Comparison of ENCODE assay signal across 21 cellular contexts in genomic region chrX:104105330-104105729, GRCh38. TPM values are rescaled to one million over a fixed set of nuclear protein-coding genes. Genes with fewer than 3 reads are reported as not detected.
DNase-seq lines count a peak whose midpoint lies in the region; ATAC-seq, FAIRE-seq and TF ChIP-seq lines count a peak whose summit lies in the region.
"Had no signal": no experiment of that assay in that cellular context is flagged by ENCODE, and none has a peak within 500 bp of the region (broad histone marks: within the 10 kb centered on the region; RNA-seq: fewer than 3 reads in every experiment).

No MANE protein-coding gene starts in this region.

- H3K9me3 ChIP-seq in HepG2 (ENCODE audit: low read length) (no peaks in the 10 kb centered on the region), right lobe of liver (no peaks in the 10 kb centered on the region), K562 (replicated peaks; ENCODE audit: control insufficient read depth, insufficient read depth, low read depth, low read length) (no peaks in the 10 kb centered on the region), endothelial cell of umbilical vein (replicated peaks; ENCODE audit: control insufficient read depth, insufficient read depth, low read length) (no peaks in the 10 kb centered on the region)
- H3K9me3 ChIP-seq: Caco-2 had no signal

- H3K27ac ChIP-seq in HepG2 (ENCODE audit: extremely low read length, insufficient read depth, low read length) (no peak overlapping the region), right lobe of liver (no peak overlapping the region), K562 (ENCODE audit: extremely low read depth, low read depth, low read length) (no peak overlapping the region), endothelial cell of umbilical vein (ENCODE audit: insufficient read depth, low read depth, low read length) (no peak overlapping the region)
- H3K27ac ChIP-seq: C4-2B, HL-60 had no signal

- POLR2A ChIA-PET in HepG2 (lab: Yijun Ruan, JAX): no interaction called here
- POLR2A ChIA-PET in K562 (lab: Yijun Ruan, JAX): no interaction called here
- POLR2A ChIA-PET in endothelial cell of umbilical vein (lab: Charles Lee): no interaction called here
- POLR2A ChIA-PET in T-cell (lab: Charles Lee): no interaction called here

- no TSS peak for BruUV-seq in HepG2 (replicated peaks; lab: Mats Ljungman, UMichigan)
- no TSS peak for BruUV-seq in K562 (replicated peaks; lab: Mats Ljungman, UMichigan)
- no TSS peak for BruUV-seq in endothelial cell of umbilical vein (replicated peaks; lab: Mats Ljungman, UMichigan)

- peaks cover 6 to 25% (median 12%) of the 10 kb centered on the region in 3 donors for H3K4me1 Mint-ChIP-seq in T-cell
- H3K4me1 Mint-ChIP-seq: GM23338 had no signal

- H3K4me3 Mint-ChIP-seq in T-cell: no peak overlapping the region
- H3K4me3 Mint-ChIP-seq: B cell; CD4-positive, alpha-beta T cell; GM23338; HFFc6; IgD-negative memory B cell had no signal

- H3K36me3 ChIP-seq in HepG2 (replicated peaks in 1 of 2; ENCODE audit: control insufficient read depth in 1 of 2, insufficient read depth in 2 of 2, low read length in 2 of 2) (no peaks in the 10 kb centered on the region), right lobe of liver (no peaks in the 10 kb centered on the region), K562 (ENCODE audit: control insufficient read depth, insufficient read depth, low read length) (no peaks in the 10 kb centered on the region), endothelial cell of umbilical vein (ENCODE audit: control insufficient read depth in 2 of 2, extremely low read depth in 1 of 2, insufficient read depth in 2 of 2, low read length in 2 of 2) (no peaks in the 10 kb centered on the region)

- ATAC-seq in HepG2 (no peak), right lobe of liver (no peak), K562 (no peak), T-cell (replicated peaks in 1 of 4) (no peak), GM19351 (IDR thresholded peaks at IDR 0.05; ENCODE audit: unreplicated experiment) (no peak)
- ATAC-seq: GM23338, HCT116 had no signal

- H3K9me1 ChIP-seq in K562 (ENCODE audit: control insufficient read depth, insufficient read depth, low read length): no peaks in the 10 kb centered on the region
- H3K9me1 ChIP-seq in endothelial cell of umbilical vein (replicated peaks; ENCODE audit: control insufficient read depth, extremely low read depth, insufficient read depth, low read length): no peaks in the 10 kb centered on the region

- no peaks in the 10 kb centered on the region for H4K20me1 ChIP-seq in HepG2 (ENCODE audit: insufficient read depth, low read length)
- no peaks in the 10 kb centered on the region for H4K20me1 ChIP-seq in K562 (replicated peaks; ENCODE audit: control insufficient read depth, insufficient read depth, low read length)
- no peaks in the 10 kb centered on the region for H4K20me1 ChIP-seq in endothelial cell of umbilical vein (replicated peaks; ENCODE audit: control insufficient read depth, extremely low read depth, insufficient read depth, low read length)

- H3K79me2 ChIP-seq in HepG2 (ENCODE audit: insufficient read depth, low read length) (no peaks in the 10 kb centered on the region), K562 (ENCODE audit: control insufficient read depth, insufficient read depth, low read length) (no peaks in the 10 kb centered on the region), endothelial cell of umbilical vein (ENCODE audit: control insufficient read depth, insufficient read depth, low read length) (no peaks in the 10 kb centered on the region)

- CTCF ChIA-PET in HepG2 (lab: Yijun Ruan, JAX; ENCODE audit: low intra/inter-chr PET ratio, low total read pairs) (no interaction called here), K562 (lab: Yijun Ruan, JAX; ENCODE audit: low intra/inter-chr PET ratio) (no interaction called here), endothelial cell of umbilical vein (lab: Charles Lee) (no interaction called here), T-cell (lab: Charles Lee) (no interaction called here)

- H3K4me2 ChIP-seq in HepG2 (ENCODE audit: low read depth, low read length): no peak overlapping the region
- no peak overlapping the region for H3K4me2 ChIP-seq in K562 (ENCODE audit: insufficient read depth, low read length)
- H3K4me2 ChIP-seq in endothelial cell of umbilical vein (ENCODE audit: insufficient read depth, low read length): no peak overlapping the region
- H3K4me2 ChIP-seq: GM23338 had no signal

- no peak for TF ChIP-seq RAD21 in HepG2 (CRISPR knock-in tag; IDR thresholded peaks at IDR 0.05)
- no peak for TF ChIP-seq RAD21 in K562 (CRISPR knock-in tag; conservative IDR thresholded peaks at IDR 0.05 in 1 of 2, IDR thresholded peaks at IDR 0.05 in 1 of 2)

- H3K27ac Mint-ChIP-seq in T-cell: no peak overlapping the region
- H3K27ac Mint-ChIP-seq: B cell; CD4-positive, alpha-beta T cell; GM23338; HFFc6; IgD-negative memory B cell had no signal

- H3K9ac ChIP-seq in HepG2 (ENCODE audit: insufficient read depth, low read depth, low read length): no peak overlapping the region
- no peak overlapping the region for H3K9ac ChIP-seq in K562 (ENCODE audit: insufficient read depth in 1 of 2, low read depth in 2 of 2, low read length in 2 of 2)
- no peak overlapping the region for H3K9ac ChIP-seq in endothelial cell of umbilical vein (replicated peaks; ENCODE audit: extremely low read depth, insufficient read depth, low read length)

- no peak for TF ChIP-seq POLR2A in HepG2 (IDR thresholded peaks at IDR 0.05; ENCODE audit: insufficient read depth in 1 of 2, low read depth in 2 of 2, low read length in 2 of 2)
- TF ChIP-seq POLR2A in right lobe of liver (IDR thresholded peaks at IDR 0.05): no peak
- TF ChIP-seq POLR2A in K562 (conservative IDR thresholded peaks at IDR 0.05): no peak
- TF ChIP-seq POLR2A in endothelial cell of umbilical vein (IDR thresholded peaks at IDR 0.05; ENCODE audit: low read depth, low read length): no peak

- no peak overlapping the region for H2AFZ ChIP-seq in HepG2 (ENCODE audit: low read length)
- H2AFZ ChIP-seq in K562 (ENCODE audit: low read depth, low read length): no peak overlapping the region
- H2AFZ ChIP-seq in endothelial cell of umbilical vein (ENCODE audit: low read depth, low read length): no peak overlapping the region
- H2AFZ ChIP-seq: GM23338 had no signal

- H3K4me1 ChIP-seq in HepG2 (ENCODE audit: insufficient read depth, low read length) (no peaks in the 10 kb centered on the region), right lobe of liver (no peaks in the 10 kb centered on the region), K562 (replicated peaks in 1 of 2; ENCODE audit: control insufficient read depth in 2 of 2, insufficient read depth in 2 of 2, low read length in 2 of 2) (no peaks in the 10 kb centered on the region), endothelial cell of umbilical vein (ENCODE audit: control insufficient read depth, extremely low read depth, insufficient read depth, low read length) (no peaks in the 10 kb centered on the region)
- H3K4me1 ChIP-seq: Caco-2 had no signal

- intact Hi-C loops in HepG2 (cut with micrococcal nuclease; ENCODE audit: unreplicated experiment): no loop called here
- intact Hi-C loops in right lobe of liver (cut with DNase I): no loop called here
- intact Hi-C loops in K562 (cut with micrococcal nuclease): no loop called here
- intact Hi-C loops in endothelial cell of umbilical vein (cut with micrococcal nuclease): no loop called here

- H3K27me3 ChIP-seq in HepG2 (ENCODE audit: control insufficient read depth in 1 of 2, insufficient read depth in 2 of 2, low read length in 2 of 2) (no peaks in the 10 kb centered on the region), right lobe of liver (no peaks in the 10 kb centered on the region), K562 (ENCODE audit: control insufficient read depth in 2 of 2, insufficient read depth in 2 of 2, low read length in 2 of 2) (no peaks in the 10 kb centered on the region; a peak in 1 of 5 replicates), endothelial cell of umbilical vein (ENCODE audit: control insufficient read depth in 2 of 2, insufficient read depth in 2 of 2, low read length in 2 of 2) (no peaks in the 10 kb centered on the region)

- H3K36me3 Mint-ChIP-seq in T-cell: no peaks in the 10 kb centered on the region
- H3K36me3 Mint-ChIP-seq: IgD-negative memory B cell had no signal

- H3K4me3 ChIP-seq in HepG2 (replicated peaks in 1 of 3; ENCODE audit: insufficient read depth in 1 of 3, low read depth in 2 of 3, low read length in 3 of 3) (no peak overlapping the region), right lobe of liver (no peak overlapping the region), K562 (no peak overlapping the region), endothelial cell of umbilical vein (replicated peaks in 1 of 3; ENCODE audit: insufficient read depth in 1 of 3, low read depth in 1 of 3, low read length in 3 of 3) (no peak overlapping the region)
- H3K4me3 ChIP-seq: GM23338 had no signal

- no peak for FAIRE-seq in HepG2 (lab: Jason Lieb, UNC)
- no peak for FAIRE-seq in K562 (lab: Jason Lieb, UNC)
- peak; percentile 31 for FAIRE-seq in endothelial cell of umbilical vein (lab: Jason Lieb, UNC)
- FAIRE-seq in GM19239 (lab: Jason Lieb, UNC): no peak
- FAIRE-seq: D721Med, G401.6, GM12891 had no signal

- no peak for DNase-seq in HepG2 (ENCODE audit: low spot score)
- DNase-seq in right lobe of liver: no peak
- DNase-seq in K562 (ENCODE audit: extremely low read depth in 1 of 4, low spot score in 3 of 4): no peak
- DNase-seq in endothelial cell of umbilical vein (ENCODE audit: low read depth, low spot score): no peak
- DNase-seq in GM19239 (ENCODE audit: insufficient read length, low spot score): no peak
- DNase-seq in T-cell: no peak
- DNase-seq: 8988T; Caco-2; CD4-positive, alpha-beta T cell; H7; HFFc6 had no signal

- TF ChIP-seq EP300 in HepG2 (IDR thresholded peaks at IDR 0.05; ENCODE audit: low read depth in 2 of 2, low read length in 2 of 2) (no peak), HepG2 (CRISPR knock-in tag; IDR thresholded peaks at IDR 0.05; ENCODE audit: borderline replicate concordance) (no peak), K562 (IDR thresholded peaks at IDR 0.05; ENCODE audit: low read length) (no peak)

- in situ Hi-C loops in HepG2 (cut with HindIII; ENCODE audit: extremely low pct_ligation_motif_present, low pct_unique_long_range_greater_than_20kb): loop anchor here (25.0 kb wide), 2 partner anchors 268 to 568 kb away; partner anchors contain the start of gene RAB9B
- in situ Hi-C loops in K562 (cut with MboI): no loop called here

- dilution Hi-C loops in endothelial cell of umbilical vein (cut with MboI; ENCODE audit: extremely low pct_ligation_motif_present, low sequenced_read_pairs): no loop called here

- TF ChIP-seq CTCF in HepG2 (CRISPR knock-in tag; IDR thresholded peaks at IDR 0.05): no peak
- TF ChIP-seq CTCF in right lobe of liver (IDR thresholded peaks at IDR 0.05): no peak
- no peak for TF ChIP-seq CTCF in K562 (IDR thresholded peaks at IDR 0.05 in 2 of 3, conservative IDR thresholded peaks at IDR 0.05 in 1 of 3; ENCODE audit: insufficient read depth in 2 of 3, low read depth in 1 of 3, low read length in 3 of 3)
- no peak for TF ChIP-seq CTCF in endothelial cell of umbilical vein (IDR thresholded peaks at IDR 0.05; ENCODE audit: extremely low read depth in 1 of 2, insufficient read depth in 1 of 2, low read depth in 1 of 2, low read length in 2 of 2)

- no peaks in the 10 kb centered on the region for H3K9me3 Mint-ChIP-seq in T-cell
- H3K9me3 Mint-ChIP-seq: CD4-positive, alpha-beta T cell; GM23338; HFFc6; IgD-negative memory B cell had no signal

- peaks cover 0 to 18% of the 10 kb centered on the region in 2 donors for H3K27me3 Mint-ChIP-seq in T-cell
- H3K27me3 Mint-ChIP-seq: B cell; CD4-positive, alpha-beta T cell had no signal

- WGBS in HepG2 (ENCODE audit: low lambda C conversion rate): 39% methylated on average over 4 of the region's 4 CpGs
- 60% methylated on average over 4 of the region's 4 CpGs for WGBS in right lobe of liver (ENCODE audit: insufficient coverage, low coverage, low lambda C conversion rate, missing lambda C conversion rate)
- 3% methylated on average over 4 of the region's 4 CpGs for WGBS in K562 (ENCODE audit: insufficient coverage, low coverage, missing lambda C conversion rate)

RNA-seq across cellular contexts. Expression of gene ZCCHC18, which starts 7.0 kb away (rescaled TPM):
- total RNA-seq in HepG2 (2016; rRNA removed; fragmentation: Illumina TruSeq; extraction: Trizol) (0.18 TPM in 1 of 2 replicates, not detected in the other), right lobe of liver (under 1 TPM in 2 of 6 experiments, not detected in 4; 0.12 to 0.27 TPM), K562 (2014; rRNA removed) (not detected in 2 replicates), K562 (2014; rRNA removed; fragmentation: Illumina TruSeq; extraction: Trizol) (not detected in 2 replicates), K562 (2015; rRNA removed; fragmentation: Illumina TruSeq; extraction: Trizol) (not detected in 2 replicates), K562 (2021) (not detected in 2 replicates), endothelial cell of umbilical vein (1.6 and 2.3 TPM in 2 replicates), T-cell (10 to 100 TPM in 3 of 5 donors, 1 to 10 TPM in 2; 2.7 to 18.4 (median 10.3) TPM)
- total RNA-seq in HepG2 (2016; cell fraction: cytosol; rRNA removed; fragmentation: Illumina TruSeq; extraction: Trizol; ENCODE audit: low read depth): not detected in 2 replicates
- 0.17 TPM in 1 of 2 replicates, not detected in the other for total RNA-seq in HepG2 (2016; cell fraction: insoluble cytoplasmic fraction; rRNA removed; fragmentation: Illumina TruSeq; extraction: Trizol)
- 0.15 TPM in 1 of 2 replicates, not detected in the other for total RNA-seq in HepG2 (2016; cell fraction: membrane; rRNA removed; fragmentation: Illumina TruSeq; extraction: Trizol)
- 0.37 and 0.47 TPM in 2 replicates for total RNA-seq in HepG2 (2016; cell fraction: nucleus; rRNA removed; fragmentation: Illumina TruSeq; extraction: Trizol)
- polyA plus RNA-seq in HepG2 (2011; rRNA removed) (0.09 and 0.33 TPM in 2 replicates), K562 (2011; rRNA removed) (0.15 TPM in 1 of 2 replicates, not detected in the other), K562 (2014; fragmentation: Illumina TruSeq; extraction: Trizol) (not detected in 2 replicates), K562 (2014; fragmentation: Nextera tagmentation; extraction: Ambion mirVana) (not detected), K562 (2014; rRNA removed) (not detected in 2 replicates), endothelial cell of umbilical vein (2.5 and 2.7 TPM in 2 replicates)
- polyA plus RNA-seq in HepG2 (2011; cell fraction: cytosol; rRNA removed): 0.01 and 0.62 TPM in 2 replicates
- polyA plus RNA-seq in HepG2 (2011; cell fraction: nucleus; rRNA removed): 0.26 and 0.95 TPM in 2 replicates
- polyA plus RNA-seq in HepG2 (2012): 0.28 and 0.37 TPM in 2 replicates
- polyA plus RNA-seq in HepG2 (2016; cell fraction: cytosol; fragmentation: Illumina TruSeq; extraction: Trizol; ENCODE audit: low read depth): not detected in 2 replicates
- 0.15 and 0.24 TPM in 2 replicates for polyA plus RNA-seq in HepG2 (2016; cell fraction: insoluble cytoplasmic fraction; fragmentation: Illumina TruSeq; extraction: Trizol; ENCODE audit: low read depth)
- polyA plus RNA-seq in HepG2 (2016; cell fraction: membrane; fragmentation: Illumina TruSeq; extraction: Trizol; ENCODE audit: low read depth): 0.17 and 0.24 TPM in 2 replicates
- polyA plus RNA-seq in HepG2 (2016; cell fraction: nucleus; fragmentation: Illumina TruSeq; extraction: Trizol; ENCODE audit: insufficient read depth, low read depth): 1.00 and 1.1 TPM in 2 replicates
- not detected in 2 replicates for polyA minus RNA-seq in HepG2 (2011; rRNA and poly(A)+ RNA removed; ENCODE audit: low replicate concordance)
- not detected in 2 replicates for polyA minus RNA-seq in HepG2 (2011; cell fraction: cytosol; rRNA and poly(A)+ RNA removed)
- 0.26 and 0.62 TPM in 2 replicates for polyA minus RNA-seq in HepG2 (2011; cell fraction: nucleus; rRNA and poly(A)+ RNA removed)
- not detected in 2 replicates for total RNA-seq in K562 (2011; cell fraction: chromatin; rRNA removed; ENCODE audit: low replicate concordance)
- total RNA-seq in K562 (2011; cell fraction: nucleolus; rRNA removed): 0.83 TPM in 1 of 2 replicates, not detected in the other
- not detected in 2 replicates for total RNA-seq in K562 (2011; cell fraction: nucleoplasm; rRNA removed)
- 0.15 TPM in 1 of 2 replicates, not detected in the other for polyA plus RNA-seq in K562 (2011; cell fraction: cytosol; rRNA removed)
- polyA plus RNA-seq in K562 (2011; cell fraction: nucleus; rRNA removed): 0.21 TPM in 1 of 2 replicates, not detected in the other
- polyA plus RNA-seq in K562 (2012): not detected in 2 replicates
- polyA minus RNA-seq in K562 (2011; rRNA and poly(A)+ RNA removed): not detected in 2 replicates
- not detected in 2 replicates for polyA minus RNA-seq in K562 (2011; cell fraction: cytosol; rRNA and poly(A)+ RNA removed)
- polyA minus RNA-seq in K562 (2011; cell fraction: nucleus; rRNA and poly(A)+ RNA removed): not detected in 2 replicates
- polyA plus RNA-seq in endothelial cell of umbilical vein (2011; cell fraction: cytosol; rRNA removed): 2.0 and 4.8 TPM in 2 replicates
- polyA plus RNA-seq in endothelial cell of umbilical vein (2011; cell fraction: nucleus; rRNA removed): 10.4 and 11.9 TPM in 2 replicates
- 3.1 and 3.6 TPM in 2 replicates for polyA plus RNA-seq in endothelial cell of umbilical vein (2012)
- 1.2 and 1.9 TPM in 2 replicates for polyA minus RNA-seq in endothelial cell of umbilical vein
- not detected for polyA minus RNA-seq in endothelial cell of umbilical vein (2011; cell fraction: cytosol; rRNA and poly(A)+ RNA removed)
- polyA minus RNA-seq in endothelial cell of umbilical vein (2011; cell fraction: nucleus; rRNA and poly(A)+ RNA removed): 2.2 and 3.2 TPM in 2 replicates

RNA-seq across cellular contexts. Expression of gene TMSB15C, which starts 29.3 kb away (rescaled TPM):
- total RNA-seq in HepG2 (2016; rRNA removed; fragmentation: Illumina TruSeq; extraction: Trizol): not detected in 2 replicates
- not detected in 2 replicates for total RNA-seq in HepG2 (2016; cell fraction: cytosol; rRNA removed; fragmentation: Illumina TruSeq; extraction: Trizol; ENCODE audit: low read depth)
- total RNA-seq in HepG2 (2016; cell fraction: insoluble cytoplasmic fraction; rRNA removed; fragmentation: Illumina TruSeq; extraction: Trizol): not detected in 2 replicates
- not detected in 2 replicates for total RNA-seq in HepG2 (2016; cell fraction: membrane; rRNA removed; fragmentation: Illumina TruSeq; extraction: Trizol)
- total RNA-seq in HepG2 (2016; cell fraction: nucleus; rRNA removed; fragmentation: Illumina TruSeq; extraction: Trizol): not detected in 2 replicates
- polyA plus RNA-seq in HepG2 (2011; rRNA removed): not detected in 2 replicates
- not detected in 2 replicates for polyA plus RNA-seq in HepG2 (2011; cell fraction: cytosol; rRNA removed)
- not detected in 2 replicates for polyA plus RNA-seq in HepG2 (2011; cell fraction: nucleus; rRNA removed)
- polyA plus RNA-seq in HepG2 (2012): not detected in 2 replicates
- polyA plus RNA-seq in HepG2 (2016; cell fraction: cytosol; fragmentation: Illumina TruSeq; extraction: Trizol; ENCODE audit: low read depth): not detected in 2 replicates
- not detected in 2 replicates for polyA plus RNA-seq in HepG2 (2016; cell fraction: insoluble cytoplasmic fraction; fragmentation: Illumina TruSeq; extraction: Trizol; ENCODE audit: low read depth)
- polyA plus RNA-seq in HepG2 (2016; cell fraction: membrane; fragmentation: Illumina TruSeq; extraction: Trizol; ENCODE audit: low read depth): not detected in 2 replicates
- polyA plus RNA-seq in HepG2 (2016; cell fraction: nucleus; fragmentation: Illumina TruSeq; extraction: Trizol; ENCODE audit: insufficient read depth, low read depth): not detected in 2 replicates
- polyA minus RNA-seq in HepG2 (2011; rRNA and poly(A)+ RNA removed; ENCODE audit: low replicate concordance): not detected in 2 replicates
- polyA minus RNA-seq in HepG2 (2011; cell fraction: cytosol; rRNA and poly(A)+ RNA removed): not detected in 2 replicates
- polyA minus RNA-seq in HepG2 (2011; cell fraction: nucleus; rRNA and poly(A)+ RNA removed): not detected in 2 replicates
- under 1 TPM in 1 of 6 experiments, not detected in 5; 0.37 TPM for total RNA-seq in right lobe of liver
- total RNA-seq in K562 (2011; cell fraction: chromatin; rRNA removed; ENCODE audit: low replicate concordance): not detected in 2 replicates
- not detected in 2 replicates for total RNA-seq in K562 (2011; cell fraction: nucleolus; rRNA removed)
- not detected in 2 replicates for total RNA-seq in K562 (2011; cell fraction: nucleoplasm; rRNA removed)
- not detected in 2 replicates for total RNA-seq in K562 (2014; rRNA removed)
- not detected in 2 replicates for total RNA-seq in K562 (2014; rRNA removed; fragmentation: Illumina TruSeq; extraction: Trizol)
- total RNA-seq in K562 (2015; rRNA removed; fragmentation: Illumina TruSeq; extraction: Trizol): not detected in 2 replicates
- total RNA-seq in K562 (2021): not detected in 2 replicates
- 0.03 TPM in 1 of 2 replicates, not detected in the other for polyA plus RNA-seq in K562 (2011; rRNA removed)
- polyA plus RNA-seq in K562 (2011; cell fraction: cytosol; rRNA removed): not detected in 2 replicates
- polyA plus RNA-seq in K562 (2011; cell fraction: nucleus; rRNA removed): not detected in 2 replicates
- not detected in 2 replicates for polyA plus RNA-seq in K562 (2012)
- polyA plus RNA-seq in K562 (2014; fragmentation: Illumina TruSeq; extraction: Trizol): not detected in 2 replicates
- polyA plus RNA-seq in K562 (2014; fragmentation: Nextera tagmentation; extraction: Ambion mirVana): not detected
- polyA plus RNA-seq in K562 (2014; rRNA removed): not detected in 2 replicates
- not detected in 2 replicates for polyA minus RNA-seq in K562 (2011; rRNA and poly(A)+ RNA removed)
- polyA minus RNA-seq in K562 (2011; cell fraction: cytosol; rRNA and poly(A)+ RNA removed): not detected in 2 replicates
- not detected in 2 replicates for polyA minus RNA-seq in K562 (2011; cell fraction: nucleus; rRNA and poly(A)+ RNA removed)
- 6.9 and 7.0 TPM in 2 replicates for total RNA-seq in endothelial cell of umbilical vein
- 2.5 and 3.1 TPM in 2 replicates for polyA plus RNA-seq in endothelial cell of umbilical vein
- 2.6 and 2.7 TPM in 2 replicates for polyA plus RNA-seq in endothelial cell of umbilical vein (2011; cell fraction: cytosol; rRNA removed)
- polyA plus RNA-seq in endothelial cell of umbilical vein (2011; cell fraction: nucleus; rRNA removed): 9.0 and 11.0 TPM in 2 replicates
- polyA plus RNA-seq in endothelial cell of umbilical vein (2012): 3.6 and 3.8 TPM in 2 replicates
- 2.1 TPM in 2 replicates for polyA minus RNA-seq in endothelial cell of umbilical vein
- polyA minus RNA-seq in endothelial cell of umbilical vein (2011; cell fraction: cytosol; rRNA and poly(A)+ RNA removed): not detected
- 4.6 and 8.1 TPM in 2 replicates for polyA minus RNA-seq in endothelial cell of umbilical vein (2011; cell fraction: nucleus; rRNA and poly(A)+ RNA removed)
- total RNA-seq in T-cell: 1 to 10 TPM; 2.1 to 3.5 (median 2.7) TPM

RNA-seq across cellular contexts. Expression of gene SLC25A53, which starts 51.5 kb away (rescaled TPM):
- total RNA-seq in HepG2 (2016; rRNA removed; fragmentation: Illumina TruSeq; extraction: Trizol): 4.5 and 4.9 TPM in 2 replicates
- total RNA-seq in HepG2 (2016; cell fraction: cytosol; rRNA removed; fragmentation: Illumina TruSeq; extraction: Trizol; ENCODE audit: low read depth): 3.0 and 4.7 TPM in 2 replicates
- 3.5 and 5.2 TPM in 2 replicates for total RNA-seq in HepG2 (2016; cell fraction: insoluble cytoplasmic fraction; rRNA removed; fragmentation: Illumina TruSeq; extraction: Trizol)
- total RNA-seq in HepG2 (2016; cell fraction: membrane; rRNA removed; fragmentation: Illumina TruSeq; extraction: Trizol): 3.9 and 4.3 TPM in 2 replicates
- total RNA-seq in HepG2 (2016; cell fraction: nucleus; rRNA removed; fragmentation: Illumina TruSeq; extraction: Trizol): 3.2 and 3.3 TPM in 2 replicates
- polyA plus RNA-seq in HepG2 (2011; rRNA removed): 2.3 and 3.4 TPM in 2 replicates
- polyA plus RNA-seq in HepG2 (2011; cell fraction: cytosol; rRNA removed): 1.6 and 2.6 TPM in 2 replicates
- 3.4 and 4.3 TPM in 2 replicates for polyA plus RNA-seq in HepG2 (2011; cell fraction: nucleus; rRNA removed)
- polyA plus RNA-seq in HepG2 (2012): 2.5 and 2.7 TPM in 2 replicates
- polyA plus RNA-seq in HepG2 (2016; cell fraction: cytosol; fragmentation: Illumina TruSeq; extraction: Trizol; ENCODE audit: low read depth): 3.2 and 4.2 TPM in 2 replicates
- polyA plus RNA-seq in HepG2 (2016; cell fraction: insoluble cytoplasmic fraction; fragmentation: Illumina TruSeq; extraction: Trizol; ENCODE audit: low read depth): 3.0 and 3.1 TPM in 2 replicates
- polyA plus RNA-seq in HepG2 (2016; cell fraction: membrane; fragmentation: Illumina TruSeq; extraction: Trizol; ENCODE audit: low read depth): 3.1 and 4.2 TPM in 2 replicates
- 3.1 and 3.5 TPM in 2 replicates for polyA plus RNA-seq in HepG2 (2016; cell fraction: nucleus; fragmentation: Illumina TruSeq; extraction: Trizol; ENCODE audit: insufficient read depth, low read depth)
- polyA minus RNA-seq in HepG2 (2011; rRNA and poly(A)+ RNA removed; ENCODE audit: low replicate concordance): 1.7 and 2.7 TPM in 2 replicates
- 1.6 and 1.8 TPM in 2 replicates for polyA minus RNA-seq in HepG2 (2011; cell fraction: cytosol; rRNA and poly(A)+ RNA removed)
- polyA minus RNA-seq in HepG2 (2011; cell fraction: nucleus; rRNA and poly(A)+ RNA removed): 3.5 and 5.0 TPM in 2 replicates
- total RNA-seq in right lobe of liver: 1 to 10 TPM; 2.2 to 4.1 (median 3.2) TPM
- 2.6 and 9.6 TPM in 2 replicates for total RNA-seq in K562 (2011; cell fraction: chromatin; rRNA removed; ENCODE audit: low replicate concordance)
- total RNA-seq in K562 (2011; cell fraction: nucleolus; rRNA removed): 2.0 and 2.5 TPM in 2 replicates
- 2.6 and 4.9 TPM in 2 replicates for total RNA-seq in K562 (2011; cell fraction: nucleoplasm; rRNA removed)
- total RNA-seq in K562 (2014; rRNA removed): 7.7 and 10.8 TPM in 2 replicates
- total RNA-seq in K562 (2014; rRNA removed; fragmentation: Illumina TruSeq; extraction: Trizol): 5.2 and 5.6 TPM in 2 replicates
- 7.8 and 8.6 TPM in 2 replicates for total RNA-seq in K562 (2015; rRNA removed; fragmentation: Illumina TruSeq; extraction: Trizol)
- 2.4 and 4.0 TPM in 2 replicates for total RNA-seq in K562 (2021)
- 3.3 and 5.6 TPM in 2 replicates for polyA plus RNA-seq in K562 (2011; rRNA removed)
- polyA plus RNA-seq in K562 (2011; cell fraction: cytosol; rRNA removed): 2.3 and 3.8 TPM in 2 replicates
- polyA plus RNA-seq in K562 (2011; cell fraction: nucleus; rRNA removed): 5.6 and 9.5 TPM in 2 replicates
- polyA plus RNA-seq in K562 (2012): 3.8 and 8.8 TPM in 2 replicates
- 6.5 and 7.0 TPM in 2 replicates for polyA plus RNA-seq in K562 (2014; fragmentation: Illumina TruSeq; extraction: Trizol)
- polyA plus RNA-seq in K562 (2014; fragmentation: Nextera tagmentation; extraction: Ambion mirVana): 1 to 10 TPM; 4.0 to 5.4 TPM
- 4.9 and 5.8 TPM in 2 replicates for polyA plus RNA-seq in K562 (2014; rRNA removed)
- 2.7 and 5.6 TPM in 2 replicates for polyA minus RNA-seq in K562 (2011; rRNA and poly(A)+ RNA removed)
- polyA minus RNA-seq in K562 (2011; cell fraction: cytosol; rRNA and poly(A)+ RNA removed): 2.6 TPM in 1 of 2 replicates, not detected in the other
- polyA minus RNA-seq in K562 (2011; cell fraction: nucleus; rRNA and poly(A)+ RNA removed): 2.1 and 2.4 TPM in 2 replicates
- 5.7 and 6.3 TPM in 2 replicates for total RNA-seq in endothelial cell of umbilical vein
- 3.0 and 4.6 TPM in 2 replicates for polyA plus RNA-seq in endothelial cell of umbilical vein
- 4.6 and 5.1 TPM in 2 replicates for polyA plus RNA-seq in endothelial cell of umbilical vein (2011; cell fraction: cytosol; rRNA removed)
- polyA plus RNA-seq in endothelial cell of umbilical vein (2011; cell fraction: nucleus; rRNA removed): 5.6 and 5.9 TPM in 2 replicates
- 8.3 TPM in 2 replicates for polyA plus RNA-seq in endothelial cell of umbilical vein (2012)
- 5.1 and 11.5 TPM in 2 replicates for polyA minus RNA-seq in endothelial cell of umbilical vein
- 2.4 TPM for polyA minus RNA-seq in endothelial cell of umbilical vein (2011; cell fraction: cytosol; rRNA and poly(A)+ RNA removed)
- polyA minus RNA-seq in endothelial cell of umbilical vein (2011; cell fraction: nucleus; rRNA and poly(A)+ RNA removed): 3.7 and 5.8 TPM in 2 replicates
- 10 to 100 TPM; 10.1 to 20.2 (median 16.2) TPM for total RNA-seq in T-cell

Comparison
In these comparisons a context has a peak if more than half of its experiments do, and no peak if none do; other contexts are left out.
1. Of the 241 proteins assayed by ChIP-seq in both HepG2 and K562: peak only in HepG2: none; only in K562: MAFG; in both: MAFF and MAFK; in neither: 238.